Comparison of ENCODE assay signal across 8 cellular contexts in genomic region chr1:148150945-148151879, GRCh38. TPM values are rescaled to one million over a fixed set of nuclear protein-coding genes. Genes with fewer than 3 reads are reported as not detected.
DNase-seq lines count a peak whose midpoint lies in the region; ATAC-seq and TF ChIP-seq lines count a peak whose summit lies in the region.
"Not testable (repeated sequence)": the region's sequence is repeated elsewhere in the genome, so short reads cannot be mapped to it uniquely, and the experiment has no call there.

No MANE protein-coding gene starts in this region.

- H3K9me3 ChIP-seq in iPS-18c (ENCODE audit: control insufficient read depth, insufficient read depth, low read length); prostate gland: not testable (repeated sequence)

- POLR2A ChIA-PET in AG04449 (lab: Yijun Ruan, JAX): not testable (repeated sequence)
- POLR2A ChIA-PET in activated B cell treated with CpG ODN at 0.5 μM for 24 hours (lab: Charles Lee): interaction anchor here (1.0 to 1.6 kb wide), 3 partner anchors 112 to 1067 kb away, joined by 3 to 14 read pairs (median 13); no protein-coding TSS in a partner anchor

- 9% methylated on average over 32 of the region's 63 CpGs for WGBS in prostate gland

- intact Hi-C loops in activated B cell treated with CpG ODN at 0.5 μM for 24 hours (cut with micrococcal nuclease): loop anchor here (5.0 kb wide), 1 partner anchor 166 kb away; no protein-coding TSS in a partner anchor
- intact Hi-C loops in prostate gland (cut with DNase I): not testable (repeated sequence)

- DNase-seq in AG04449 (ENCODE audit: low read depth, low spot score); prostate gland (ENCODE audit: low spot score): not testable (repeated sequence)
- DNase-seq in NAMALWA (ENCODE audit: low spot score) (peak; percentile 59), activated B cell treated with CpG ODN at 0.5 μM for 24 hours (peak; percentile 44), cerebellar cortex (ENCODE audit: low spot score) (peak; percentile 9)

- peak overlapping the region; percentile 76 to 79 for H3K27ac ChIP-seq in prostate gland

- H3K4me1 ChIP-seq in prostate gland (replicated peaks): not testable (repeated sequence)

- not testable (repeated sequence) for H3K36me3 Mint-ChIP-seq in activated B cell treated with CpG ODN at 0.5 μM for 24 hours (ENCODE audit: low read depth)

- H3K27ac Mint-ChIP-seq in activated B cell treated with CpG ODN at 0.5 μM for 24 hours: peak overlapping the region; percentile 96

- TF ChIP-seq POLR2A in prostate gland (IDR thresholded peaks at IDR 0.05): not testable (repeated sequence)

- H3K27me3 ChIP-seq in prostate gland (replicated peaks; ENCODE audit: insufficient read depth): not testable (repeated sequence)

- H3K4me1 Mint-ChIP-seq in activated B cell treated with CpG ODN at 0.5 μM for 24 hours: peaks cover 17% of the 10 kb centered on the region

- not testable (repeated sequence) for H3K9me3 Mint-ChIP-seq in activated B cell treated with CpG ODN at 0.5 μM for 24 hours

- H3K36me3 ChIP-seq in prostate gland: not testable (repeated sequence)

- peak overlapping the region; percentile 63 for H3K4me3 ChIP-seq in AG04449 (ENCODE audit: low read depth, low read length)
- H3K4me3 ChIP-seq in iPS-18c (ENCODE audit: insufficient read depth, low read depth, low read length): peak overlapping the region; percentile 68; the same call in 1 of the 2 replicates
- H3K4me3 ChIP-seq in prostate gland: peak overlapping the region; percentile 59 to 66

- peak overlapping the region; percentile 98 for H3K4me3 Mint-ChIP-seq in activated B cell treated with CpG ODN at 0.5 μM for 24 hours

- not testable (repeated sequence) for TF ChIP-seq CTCF in AG04449 (IDR thresholded peaks at IDR 0.05; ENCODE audit: insufficient read depth, low read length, missing control alignments); activated B cell treated with CpG ODN at 0.5 μM for 24 hours (IDR thresholded peaks at IDR 0.05); prostate gland (IDR thresholded peaks at IDR 0.05)

- ATAC-seq in GM18870 (IDR thresholded peaks at IDR 0.05; ENCODE audit: unreplicated experiment): peak; percentile 8
- peak; percentile 15 for ATAC-seq in HG02870 (IDR thresholded peaks at IDR 0.05; ENCODE audit: unreplicated experiment)
- peak; percentile 15 for ATAC-seq in activated B cell treated with CpG ODN at 0.5 μM for 24 hours (ENCODE audit: low read depth)

- H3K27me3 Mint-ChIP-seq in activated B cell treated with CpG ODN at 0.5 μM for 24 hours: not testable (repeated sequence)

- CTCF ChIA-PET in AG04449 (lab: Yijun Ruan, JAX); activated B cell treated with CpG ODN at 0.5 μM for 24 hours (lab: Charles Lee): not testable (repeated sequence)

RNA-seq across cellular contexts. Expression of gene NBPF11, which starts 0.9 kb away (rescaled TPM):
- total RNA-seq in activated B cell treated with CpG ODN at 0.5 μM for 24 hours (25.5 and 28.7 TPM in 2 replicates), prostate gland (10 to 100 TPM in 1 of 2 donors, 1 to 10 TPM in 1; 8.7 to 16.0 TPM)
